ENCODE assay signal across 16 cellular contexts in genomic region chr1:223825767-223826461, GRCh38. TPM values are rescaled to one million over a fixed set of nuclear protein-coding genes. Genes with fewer than 3 reads are reported as not detected.
DNase-seq lines count a peak whose midpoint lies in the region; ATAC-seq and TF ChIP-seq lines count a peak whose summit lies in the region.
"Had no signal": no experiment of that assay in that cellular context is flagged by ENCODE, and none has a peak within 500 bp of the region (broad histone marks: within the 10 kb centered on the region; RNA-seq: fewer than 3 reads in every experiment).

No MANE protein-coding gene starts in this region.

- peaks cover 43% of the 10 kb centered on the region for H3K4me1 Mint-ChIP-seq in T-helper 2 cell treated with Interferon-gamma antibody and Interleukin-4, amounts not matched to agents 5 μg/mL and 100 μg/mL, for 36 hours (ENCODE audit: low read depth)

- no peak overlapping the region for H3K9ac ChIP-seq in BLaER1
- H3K9ac ChIP-seq in GM23248: no peak overlapping the region
- no peak overlapping the region for H3K9ac ChIP-seq in neuronal stem cell (ENCODE audit: low read depth, low read length, poor library complexity)

- H3K18ac ChIP-seq in neuronal stem cell (ENCODE audit: low read length): no peak overlapping the region

- peaks cover 20% of the 10 kb centered on the region; the same call in 1 of the 2 replicates for H3F3A ChIP-seq in GM23248 (ENCODE audit: insufficient read depth)

- peaks cover 6% of the 10 kb centered on the region for H3K79me1 ChIP-seq in neuronal stem cell (ENCODE audit: low read depth, low read length)

- H3K23ac ChIP-seq in neuronal stem cell (ENCODE audit: low read depth, low read length, poor library complexity): no peak overlapping the region

- ATAC-seq in left lung (peak; percentile 84), GM21529 (IDR thresholded peaks at IDR 0.05; ENCODE audit: unreplicated experiment) (no peak), HG02763 (IDR thresholded peaks at IDR 0.05; ENCODE audit: unreplicated experiment) (no peak)
- ATAC-seq: foreskin keratinocyte had no signal

- H2BK120ac ChIP-seq in neuronal stem cell (ENCODE audit: low read depth, low read length): no peak overlapping the region

- no peak overlapping the region for H4K91ac ChIP-seq in neuronal stem cell (ENCODE audit: low read depth, low read length, poor library complexity)

- no peak overlapping the region for H4K8ac ChIP-seq in neuronal stem cell (ENCODE audit: low read depth, low read length)

- H3K79me2 ChIP-seq in GM23248 (ENCODE audit: insufficient read depth): peaks cover 100% of the 10 kb centered on the region

- H3K9me3 ChIP-seq in BLaER1 (no peaks in the 10 kb centered on the region), GM23248 (ENCODE audit: low read depth) (no peaks in the 10 kb centered on the region), left lung (no peaks in the 10 kb centered on the region), neuronal stem cell (replicated peaks in 1 of 2; ENCODE audit: control insufficient read depth in 2 of 2, insufficient read depth in 1 of 2, low read depth in 1 of 2, low read length in 2 of 2) (no peaks in the 10 kb centered on the region)

- no peaks in the 10 kb centered on the region for H3K27me3 Mint-ChIP-seq in T-helper 2 cell treated with Interferon-gamma antibody and Interleukin-4, amounts not matched to agents 5 μg/mL and 100 μg/mL, for 36 hours (ENCODE audit: low read depth)

- DNase-seq in GM23248 (peak; percentile 15), left lung (no peak), neuronal stem cell (ENCODE audit: low spot score) (no peak), posterior vena cava (ENCODE audit: low spot score) (no peak)
- DNase-seq in T-helper 2 cell treated with Interferon-gamma antibody and Interleukin-4, amounts not matched to agents 5 μg/mL and 100 μg/mL, for 36 hours (ENCODE audit: low spot score): no peak
- DNase-seq: activated CD4-positive, alpha-beta T cell treated with anti-CD3 and anti-CD28 coated beads for 1 hour; cortex of kidney; foreskin keratinocyte; kidney; NCI-H1105 treated with DMSO at 0.1 percent for 48 hours; NCI-H524 treated with DMSO at 0.1 percent for 48 hours; stimulated activated CD4-positive, alpha-beta T cell treated with anti-CD3 and anti-CD28 coated beads, Interleukin-12 subunit alpha, Interleukin-12 subunit beta, amount 100 ng/mL, for 4 hours had no signal

- H2AK5ac ChIP-seq in neuronal stem cell (ENCODE audit: low read depth, low read length): no peak overlapping the region

- peak overlapping the region; percentile 23 for H3K4me3 Mint-ChIP-seq in T-helper 2 cell treated with Interferon-gamma antibody and Interleukin-4, amounts not matched to agents 5 μg/mL and 100 μg/mL, for 36 hours
- H3K4me3 Mint-ChIP-seq: neural crest cell had no signal

- no peak overlapping the region for H3K14ac ChIP-seq in neuronal stem cell (ENCODE audit: low read length)

- no peaks in the 10 kb centered on the region for H3K9me3 Mint-ChIP-seq in T-helper 2 cell treated with Interferon-gamma antibody and Interleukin-4, amounts not matched to agents 5 μg/mL and 100 μg/mL, for 36 hours
- H3K9me3 Mint-ChIP-seq: neural crest cell had no signal

- H3K4ac ChIP-seq in neuronal stem cell (ENCODE audit: low read length): no peak overlapping the region

- WGBS in GM23248 (ENCODE audit: low coverage in 1 of 2, low lambda C conversion rate in 2 of 2, missing lambda C conversion rate in 2 of 2), 2 experiments: 70% methylated on average over 8 of the region's 8 CpGs
- WGBS in neuronal stem cell (ENCODE audit: extremely low coverage in 2 of 2, insufficient read length in 2 of 2, insufficient replicate concordance in 1 of 2), 2 donors: no CpG with 5 or more reads among the region's 8 CpGs

- H3K4me2 ChIP-seq in BLaER1 (peak overlapping the region; percentile 16), GM23248 (ENCODE audit: unreplicated experiment) (no peak overlapping the region), neuronal stem cell (ENCODE audit: insufficient read depth, low read length, poor library complexity, severe bottlenecking) (no peak overlapping the region)

- H2BK12ac ChIP-seq in neuronal stem cell (ENCODE audit: low read length): no peak overlapping the region

- H3K27ac ChIP-seq in BLaER1 (no peak overlapping the region), GM23248 (no peak overlapping the region), left lung (peak overlapping the region in 1 of 2 donors; percentile 63), neuronal stem cell (replicated peaks; ENCODE audit: low read length) (no peak overlapping the region)
- H3K27ac ChIP-seq: foreskin keratinocyte had no signal

- H3K27me3 ChIP-seq in BLaER1: no peaks in the 10 kb centered on the region
- H3K27me3 ChIP-seq in GM23248 (replicated peaks; ENCODE audit: insufficient read depth): no peaks in the 10 kb centered on the region
- no peaks in the 10 kb centered on the region for H3K27me3 ChIP-seq in left lung
- no peaks in the 10 kb centered on the region for H3K27me3 ChIP-seq in neuronal stem cell (ENCODE audit: control insufficient read depth in 3 of 3, insufficient read depth in 3 of 3, low read depth in 1 of 3, low read length in 3 of 3)
- H3K27me3 ChIP-seq: foreskin keratinocyte had no signal

- H2BK15ac ChIP-seq in neuronal stem cell (ENCODE audit: low read length): no peak overlapping the region

- in situ Hi-C loops in GM23248 (cut with MboI): no loop called here

- H3K36me3 ChIP-seq in BLaER1: peaks cover 20% of the 10 kb centered on the region
- H3K36me3 ChIP-seq in GM23248 (ENCODE audit: low read depth): no peaks in the 10 kb centered on the region; the same call in 1 of the 2 replicates
- H3K36me3 ChIP-seq in left lung: peaks cover 0 to 1% of the 10 kb centered on the region in 2 donors
- H3K36me3 ChIP-seq in neuronal stem cell (replicated peaks in 1 of 2; ENCODE audit: control insufficient read depth in 2 of 2, insufficient read depth in 2 of 2, low read length in 2 of 2): peaks cover 2 to 19% of the 10 kb centered on the region in 2 donors

- no peak overlapping the region for H2BK5ac ChIP-seq in neuronal stem cell (ENCODE audit: low read length)

- intact Hi-C loops in left lung (cut with DNase I): no loop called here
- intact Hi-C loops in posterior vena cava (cut with DNase I): no loop called here

- TF ChIP-seq CTCF in left lung (IDR thresholded peaks at IDR 0.05): no peak

- no peak overlapping the region for H3K4me3 ChIP-seq in BLaER1
- no peak overlapping the region for H3K4me3 ChIP-seq in GM23248
- no peak overlapping the region for H3K4me3 ChIP-seq in left lung
- no peak overlapping the region for H3K4me3 ChIP-seq in neuronal stem cell (ENCODE audit: low read length in 2 of 2)

- H3K36me3 Mint-ChIP-seq in T-helper 2 cell treated with Interferon-gamma antibody and Interleukin-4, amounts not matched to agents 5 μg/mL and 100 μg/mL, for 36 hours (ENCODE audit: low read depth): peaks cover 8% of the 10 kb centered on the region

- H3K9me2 ChIP-seq in GM23248 (ENCODE audit: insufficient read depth): no peaks in the 10 kb centered on the region

- peaks cover 99% of the 10 kb centered on the region for H4K20me1 ChIP-seq in BLaER1
- H4K20me1 ChIP-seq in GM23248 (ENCODE audit: insufficient read depth): peaks cover 8% of the 10 kb centered on the region; the same call in 1 of the 2 replicates

- H2AFZ ChIP-seq in GM23248 (no peak overlapping the region), neuronal stem cell (ENCODE audit: low read length) (no peak overlapping the region)

- H3K4me1 ChIP-seq in BLaER1: peaks cover 34% of the 10 kb centered on the region
- peaks cover 13% of the 10 kb centered on the region for H3K4me1 ChIP-seq in GM23248 (ENCODE audit: insufficient read depth)
- peaks cover 0 to 90% of the 10 kb centered on the region in 2 donors for H3K4me1 ChIP-seq in left lung
- peaks cover 0 to 3% of the 10 kb centered on the region in 2 donors for H3K4me1 ChIP-seq in neuronal stem cell (ENCODE audit: control insufficient read depth in 2 of 2, insufficient read depth in 1 of 2, low read depth in 1 of 2, low read length in 2 of 2)

- peak overlapping the region; percentile 2 for H3K27ac Mint-ChIP-seq in T-helper 2 cell treated with Interferon-gamma antibody and Interleukin-4, amounts not matched to agents 5 μg/mL and 100 μg/mL, for 36 hours

RNA-seq across cellular contexts. Expression of gene TP53BP2, which starts 19.8 kb away (rescaled TPM):
- 16.9 and 18.2 TPM in 2 replicates for total RNA-seq in GM23248 (2014; rRNA removed; shearing (Covaris generic))
- polyA plus RNA-seq in GM23248 (2016; fragmentation: Nextera tagmentation; extraction: Ambion mirVana): 8.3 and 9.2 TPM in 2 replicates
- 10 to 100 TPM; 54.2 to 58.2 TPM for total RNA-seq in left lung
- 29.3 TPM for polyA plus RNA-seq in neuronal stem cell (2013, experiment 1 of 2)
- polyA plus RNA-seq in neuronal stem cell (2013, experiment 2 of 2): 30.6 TPM
- 10 to 100 TPM; 39.6 to 54.4 TPM for total RNA-seq in posterior vena cava
